ENCODE assay signal across 1 cellular context in genomic region chr1:54376085-54377039, GRCh38.
TF ChIP-seq lines count a peak whose summit lies in the region.

No MANE protein-coding gene starts in this region.

TF ChIP-seq in K562, 482 proteins besides CTCF, POLR2A, EP300 and RAD21 (continued from another document):
- TF ChIP-seq MNT (conservative IDR thresholded peaks at IDR 0.05), result peak in 1 of 2 experiments; percentile 57; a peak in 1 of 4 replicates
- no peak for TF ChIP-seq PRMT5 (CRISPR knock-in tag; IDR thresholded peaks at IDR 0.05)
- no peak for TF ChIP-seq RBM34 (IDR thresholded peaks at IDR 0.05; ENCODE audit: borderline replicate concordance, insufficient read depth, low read length)
- TF ChIP-seq HEY1 (CRISPR knock-in tag; IDR thresholded peaks at IDR 0.05; ENCODE audit: borderline replicate concordance), result no peak
- TF ChIP-seq TBL1XR1 (IDR thresholded peaks at IDR 0.05; ENCODE audit: low read length in 2 of 2), result no peak
- TF ChIP-seq RUNX1 (IDR thresholded peaks at IDR 0.05; ENCODE audit: low read depth), result no peak
- no peak for TF ChIP-seq PTRF (tag; IDR thresholded peaks at IDR 0.05)
- TF ChIP-seq ZBTB33 (CRISPR knock-in tag; IDR thresholded peaks at IDR 0.05), result no peak
- TF ChIP-seq NCOA1 (IDR thresholded peaks at IDR 0.05; ENCODE audit: low read depth), result no peak
- no peak for TF ChIP-seq ETS1 (conservative IDR thresholded peaks at IDR 0.05; ENCODE audit: control insufficient read depth, low read depth, low read length)
- TF ChIP-seq ZNF274 (IDR thresholded peaks at IDR 0.05; ENCODE audit: borderline replicate concordance, low read depth, low read length), result no peak
- TF ChIP-seq RBFOX2 (IDR thresholded peaks at IDR 0.05; ENCODE audit: low read depth, low read length), result no peak
- TF ChIP-seq ZNF561 (CRISPR knock-in tag; conservative IDR thresholded peaks at IDR 0.05), result no peak
- no peak for TF ChIP-seq TFAP4 (CRISPR knock-in tag; IDR thresholded peaks at IDR 0.05; ENCODE audit: borderline replicate concordance)
- TF ChIP-seq SMARCB1 (IDR thresholded peaks at IDR 0.05; ENCODE audit: insufficient read length, low read depth), result peak; percentile 2
- no peak for TF ChIP-seq HMGN3 (IDR thresholded peaks at IDR 0.05; ENCODE audit: borderline replicate concordance, extremely low read depth, insufficient read length, low read depth, low read length)
- TF ChIP-seq FOXK2 (conservative IDR thresholded peaks at IDR 0.05 in 1 of 2, IDR thresholded peaks at IDR 0.05 in 1 of 2; ENCODE audit: low read depth in 2 of 2), result no peak
- no peak for TF ChIP-seq MYBL2 (IDR thresholded peaks at IDR 0.05; ENCODE audit: low read depth)
- TF ChIP-seq MYBL2 (CRISPR knock-in tag; IDR thresholded peaks at IDR 0.05; ENCODE audit: borderline replicate concordance), result no peak
- no peak for TF ChIP-seq CREB5 (CRISPR knock-in tag; IDR thresholded peaks at IDR 0.05)
- TF ChIP-seq ZFP1 (CRISPR knock-in tag; IDR thresholded peaks at IDR 0.05), result no peak
- TF ChIP-seq NUFIP1 (IDR thresholded peaks at IDR 0.05; ENCODE audit: partially characterized antibody), result no peak
- no peak for TF ChIP-seq RNF219 (CRISPR knock-in tag; IDR thresholded peaks at IDR 0.05)
- TF ChIP-seq PYGO2 (tag; IDR thresholded peaks at IDR 0.05), result 0 out of 2 replicates have a peak, but pooled peaks have one; percentile 28
- TF ChIP-seq HDGF (IDR thresholded peaks at IDR 0.05), result no peak
- no peak for TF ChIP-seq MTA2 (IDR thresholded peaks at IDR 0.05; ENCODE audit: low read depth)
- no peak for TF ChIP-seq PHTF2 (CRISPR knock-in tag; IDR thresholded peaks at IDR 0.05)
- no peak for TF ChIP-seq MBD1 (CRISPR knock-in tag; IDR thresholded peaks at IDR 0.05)
- TF ChIP-seq SIX5 (IDR thresholded peaks at IDR 0.05; ENCODE audit: borderline replicate concordance in 1 of 2, insufficient read depth in 1 of 2, low read depth in 1 of 2, low read length in 2 of 2), result no peak
- no peak for TF ChIP-seq ZNF121 (CRISPR knock-in tag; conservative IDR thresholded peaks at IDR 0.05)
- TF ChIP-seq ZNF282 (CRISPR knock-in tag; IDR thresholded peaks at IDR 0.05), result no peak
- TF ChIP-seq ZNF740 (CRISPR knock-in tag; IDR thresholded peaks at IDR 0.05), result no peak
- no peak for TF ChIP-seq ZNF740 (tag; IDR thresholded peaks at IDR 0.05)
- TF ChIP-seq IRF1 (CRISPR knock-in tag; IDR thresholded peaks at IDR 0.05; ENCODE audit: borderline replicate concordance), result no peak
